In genomic region chr17:38349097-38349904, GRCh38 we compare ENCODE assay signal across 1 cellular context.
TF ChIP-seq lines count a peak whose summit lies in the region.

No MANE protein-coding gene starts in this region.

TF ChIP-seq in GM23338, 12 proteins besides CTCF, POLR2A, EP300 and RAD21 (continued from another document):
- TF ChIP-seq REST (IDR thresholded peaks at IDR 0.05; ENCODE audit: unreplicated experiment) (no peak), CREB1 (CRISPR knock-in tag; IDR thresholded peaks at IDR 0.05; ENCODE audit: low read depth) (no peak), POLR2AphosphoS5 (IDR thresholded peaks at IDR 0.05; ENCODE audit: low read depth) (no peak), NANOG (IDR thresholded peaks at IDR 0.05; ENCODE audit: borderline replicate concordance) (no peak), ETS1 (IDR thresholded peaks at IDR 0.05) (no peak)
